16 cellular contexts compared by ENCODE assay signal in the genomic region with DNA sequence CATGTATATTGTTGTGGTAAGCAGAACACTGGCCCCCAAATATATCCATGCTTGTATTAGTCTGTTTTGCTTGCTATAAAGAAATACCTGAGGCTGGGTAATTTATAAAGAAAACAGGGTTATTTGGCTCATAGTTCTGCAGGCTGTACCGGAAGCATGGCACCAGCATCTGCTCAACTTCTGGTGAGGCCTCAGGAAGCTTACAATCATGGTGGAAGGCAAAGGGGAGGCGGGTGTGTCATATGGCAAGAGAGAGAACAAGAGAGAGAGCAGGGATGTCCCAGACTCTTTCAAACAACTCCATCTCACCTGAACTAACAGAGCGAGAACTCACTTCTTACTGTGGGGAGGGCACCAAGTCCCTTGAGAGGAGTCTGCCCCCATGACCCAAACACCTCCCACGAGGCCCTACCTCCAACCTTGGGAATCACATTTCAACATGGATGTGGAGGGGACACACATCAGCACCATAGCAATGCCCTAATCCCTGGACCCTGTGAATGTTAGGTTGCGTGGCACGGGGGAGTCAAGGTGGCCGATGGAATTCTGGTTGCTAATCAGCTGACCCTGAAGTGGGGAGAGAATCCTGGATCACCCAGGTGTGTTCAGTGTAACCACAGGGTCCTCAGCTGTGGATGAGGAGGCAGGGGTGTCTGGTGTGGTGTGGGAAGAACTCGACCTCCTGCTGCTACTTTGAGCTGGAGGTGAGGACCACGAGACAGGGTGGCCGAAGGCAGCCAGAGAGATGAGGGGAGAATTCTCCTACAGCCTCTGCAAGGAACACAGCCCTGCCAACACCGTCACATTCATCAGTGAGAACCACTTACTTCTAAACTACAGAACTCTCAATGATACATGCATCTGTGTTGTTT.
DNase-seq lines count a peak whose midpoint lies in the region; ATAC-seq, FAIRE-seq and TF ChIP-seq lines count a peak whose summit lies in the region.
"Had no signal": no experiment of that assay in that cellular context is flagged by ENCODE, and none has a peak within 500 bp of the region (broad histone marks: within the 10 kb centered on the region; RNA-seq: fewer than 3 reads in every experiment).

No MANE protein-coding gene starts in this region.

- no peak for TF ChIP-seq POLR2A in HepG2 (IDR thresholded peaks at IDR 0.05; ENCODE audit: insufficient read depth in 1 of 2, low read depth in 2 of 2, low read length in 2 of 2)
- no peak for TF ChIP-seq POLR2A in right lobe of liver (IDR thresholded peaks at IDR 0.05)

- no peaks in the 10 kb centered on the region for H3K9me2 ChIP-seq in Karpas-422 (replicated peaks; ENCODE audit: insufficient read depth, low read length)

- no peaks in the 10 kb centered on the region for H3K27me3 Mint-ChIP-seq in activated CD4-positive, alpha-beta T cell treated with anti-CD3 and anti-CD28 coated beads for 36 hours
- H3K27me3 Mint-ChIP-seq in memory B cell = no peaks in the 10 kb centered on the region

- peaks cover 17% of the 10 kb centered on the region for H3K9me3 Mint-ChIP-seq in activated CD4-positive, alpha-beta T cell treated with anti-CD3 and anti-CD28 coated beads for 36 hours (ENCODE audit: low read depth)
- H3K9me3 Mint-ChIP-seq in memory B cell = peaks cover 6% of the 10 kb centered on the region
- peaks cover 4 to 25% of the 10 kb centered on the region in 2 donors for H3K9me3 Mint-ChIP-seq in activated naive CD4-positive, alpha-beta T cell treated with anti-CD3 and anti-CD28 coated beads, Interleukin-2, amount 50 U/mL, for 72 hours

- H3K27me3 ChIP-seq in HepG2 (ENCODE audit: control insufficient read depth in 1 of 2, insufficient read depth in 2 of 2, low read length in 2 of 2) (no peaks in the 10 kb centered on the region), right lobe of liver (no peaks in the 10 kb centered on the region), Karpas-422 (ENCODE audit: low read length) (no peaks in the 10 kb centered on the region; the same call in 1 of the 2 replicates), lower lobe of right lung (ENCODE audit: low read depth) (no peaks in the 10 kb centered on the region)
- H3K27me3 ChIP-seq: BLaER1 had no signal

- no peak for TF ChIP-seq RAD21 in HepG2 (CRISPR knock-in tag; IDR thresholded peaks at IDR 0.05)

- no peak overlapping the region for H3K4me2 ChIP-seq in HepG2 (ENCODE audit: low read depth, low read length)
- no peak overlapping the region for H3K4me2 ChIP-seq in Karpas-422 (ENCODE audit: low read depth, low read length, poor library complexity, severe bottlenecking)
- H3K4me2 ChIP-seq: BLaER1 had no signal

- POLR2A ChIA-PET in activated CD4-positive, alpha-beta T cell treated with anti-CD3 and anti-CD28 coated beads for 36 hours (lab: Charles Lee) = no interaction called here
- POLR2A ChIA-PET in HepG2 (lab: Yijun Ruan, JAX) = no interaction called here

- CTCF ChIA-PET in activated CD4-positive, alpha-beta T cell treated with anti-CD3 and anti-CD28 coated beads for 36 hours (lab: Charles Lee) = interaction anchor here (0.7 to 1.0 kb wide), 2 partner anchors 26 to 244 kb away, joined by 3 read pairs; no protein-coding TSS in a partner anchor
- CTCF ChIA-PET in HepG2 (lab: Yijun Ruan, JAX; ENCODE audit: low intra/inter-chr PET ratio, low total read pairs) = no interaction called here

- H3K36me3 ChIP-seq in HepG2 (replicated peaks in 1 of 2; ENCODE audit: control insufficient read depth in 1 of 2, insufficient read depth in 2 of 2, low read length in 2 of 2) (no peaks in the 10 kb centered on the region), right lobe of liver (no peaks in the 10 kb centered on the region), Karpas-422 (ENCODE audit: insufficient read depth, low read length) (no peaks in the 10 kb centered on the region), lower lobe of right lung (no peaks in the 10 kb centered on the region)
- H3K36me3 ChIP-seq: BLaER1 had no signal

- H3K27ac ChIP-seq in HepG2 (ENCODE audit: extremely low read length, insufficient read depth, low read length) (no peak overlapping the region), right lobe of liver (no peak overlapping the region), Karpas-422 (ENCODE audit: low read length) (no peak overlapping the region), lower lobe of right lung (no peak overlapping the region)
- H3K27ac ChIP-seq: 22Rv1, BLaER1 had no signal

- peaks cover 64% of the 10 kb centered on the region for H3K4me1 ChIP-seq in HepG2 (ENCODE audit: insufficient read depth, low read length)
- peaks cover 0 to 10% (median 0%) of the 10 kb centered on the region in 4 donors for H3K4me1 ChIP-seq in right lobe of liver
- peaks cover 13% of the 10 kb centered on the region for H3K4me1 ChIP-seq in Karpas-422 (ENCODE audit: low read length)
- peaks cover 21% of the 10 kb centered on the region for H3K4me1 ChIP-seq in lower lobe of right lung

- peaks cover 17% of the 10 kb centered on the region for H3K36me3 Mint-ChIP-seq in activated CD4-positive, alpha-beta T cell treated with anti-CD3 and anti-CD28 coated beads for 36 hours (ENCODE audit: low read depth)
- no peaks in the 10 kb centered on the region for H3K36me3 Mint-ChIP-seq in memory B cell
- peaks cover 19 to 41% of the 10 kb centered on the region in 2 donors for H3K36me3 Mint-ChIP-seq in activated naive CD4-positive, alpha-beta T cell treated with anti-CD3 and anti-CD28 coated beads, Interleukin-2, amount 50 U/mL, for 72 hours

- intact Hi-C loops in activated CD4-positive, alpha-beta T cell treated with anti-CD3 and anti-CD28 coated beads for 36 hours (cut with DNase I, micrococcal nuclease) = no loop called here
- intact Hi-C loops in HepG2 (cut with micrococcal nuclease; ENCODE audit: unreplicated experiment) (no loop called here), right lobe of liver (cut with DNase I) (no loop called here), lower lobe of right lung (cut with DNase I) (no loop called here)

- H3K27ac Mint-ChIP-seq in activated CD4-positive, alpha-beta T cell treated with anti-CD3 and anti-CD28 coated beads for 36 hours = peak overlapping the region; percentile 24
- peak overlapping the region; percentile 53 for H3K27ac Mint-ChIP-seq in memory B cell
- H3K27ac Mint-ChIP-seq in activated naive CD4-positive, alpha-beta T cell treated with anti-CD3 and anti-CD28 coated beads, Interleukin-2, amount 50 U/mL, for 72 hours = peak overlapping the region in 1 of 2 donors; percentile 17

- TF ChIP-seq CTCF in HepG2 (CRISPR knock-in tag; IDR thresholded peaks at IDR 0.05) (no peak), right lobe of liver (IDR thresholded peaks at IDR 0.05) (no peak), lower lobe of right lung (IDR thresholded peaks at IDR 0.05) (no peak)

- BruUV-seq in HepG2 (replicated peaks; lab: Mats Ljungman, UMichigan) = no TSS peak

- ATAC-seq in activated CD4-positive, alpha-beta T cell treated with anti-CD3 and anti-CD28 coated beads for 36 hours = no peak
- ATAC-seq in HepG2 (no peak), right lobe of liver (no peak), memory B cell (ENCODE audit: low read depth) (no peak), lower lobe of right lung (no peak)
- ATAC-seq in activated naive CD4-positive, alpha-beta T cell treated with anti-CD3 and anti-CD28 coated beads, Interleukin-2, amount 50 U/mL, for 72 hours = no peak
- ATAC-seq: PC-3 had no signal

- WGBS in HepG2 (ENCODE audit: low lambda C conversion rate) = 97% methylated on average over 10 of the region's 11 CpGs
- 83% methylated on average over 7 of the region's 11 CpGs for WGBS in right lobe of liver (ENCODE audit: insufficient coverage, low coverage, low lambda C conversion rate, missing lambda C conversion rate)

- no peak overlapping the region for H3K4me3 Mint-ChIP-seq in activated CD4-positive, alpha-beta T cell treated with anti-CD3 and anti-CD28 coated beads for 36 hours
- H3K4me3 Mint-ChIP-seq in memory B cell = no peak overlapping the region

- H2AFZ ChIP-seq in HepG2 (ENCODE audit: low read length) (no peak overlapping the region), Karpas-422 (ENCODE audit: low read length) (no peak overlapping the region)

- H4K20me1 ChIP-seq in HepG2 (ENCODE audit: insufficient read depth, low read length) (no peaks in the 10 kb centered on the region), Karpas-422 (ENCODE audit: insufficient read depth, low read depth, low read length) (no peaks in the 10 kb centered on the region)
- H4K20me1 ChIP-seq: BLaER1 had no signal

- DNase-seq in activated CD4-positive, alpha-beta T cell treated with anti-CD3 and anti-CD28 coated beads for 36 hours = no peak
- no peak for DNase-seq in activated CD4-positive, alpha-beta T cell treated with anti-CD3 and anti-CD28 coated beads for 1 hour
- DNase-seq in HepG2 (ENCODE audit: low spot score) (no peak), right lobe of liver (no peak), memory B cell (ENCODE audit: low spot score in 2 of 2) (no peak), Karpas-422 (no peak), lower lobe of right lung (no peak)
- no peak for DNase-seq in activated naive CD4-positive, alpha-beta T cell treated with anti-CD3 and anti-CD28 coated beads, Interleukin-2, amount 50 U/mL, for 72 hours (ENCODE audit: low spot score in 2 of 2)
- DNase-seq: GF-D8, MM.1S, NCI-H1105, NCI-H1694 treated with DMSO at 0.1 percent for 48 hours, NCI-H748 treated with DMSO at 0.1 percent for 48 hours, PC-3 had no signal

- H3K9me3 ChIP-seq in HepG2 (ENCODE audit: low read length) = no peaks in the 10 kb centered on the region
- no peaks in the 10 kb centered on the region for H3K9me3 ChIP-seq in right lobe of liver
- H3K9me3 ChIP-seq in Karpas-422 (ENCODE audit: low read length) = no peaks in the 10 kb centered on the region
- peaks cover 3% of the 10 kb centered on the region for H3K9me3 ChIP-seq in lower lobe of right lung
- H3K9me3 ChIP-seq: BLaER1 had no signal

- H3K9ac ChIP-seq in HepG2 (ENCODE audit: insufficient read depth, low read depth, low read length) = no peak overlapping the region
- H3K9ac ChIP-seq in Karpas-422 (ENCODE audit: low read length) = no peak overlapping the region
- H3K9ac ChIP-seq: BLaER1 had no signal

- FAIRE-seq in HepG2 (lab: Jason Lieb, UNC) = no peak

- H3K79me2 ChIP-seq in HepG2 (ENCODE audit: insufficient read depth, low read length) (no peaks in the 10 kb centered on the region), Karpas-422 (ENCODE audit: low read length) (no peaks in the 10 kb centered on the region)

- TF ChIP-seq EP300 in HepG2 (IDR thresholded peaks at IDR 0.05; ENCODE audit: low read depth in 2 of 2, low read length in 2 of 2) (no peak), HepG2 (CRISPR knock-in tag; IDR thresholded peaks at IDR 0.05; ENCODE audit: borderline replicate concordance) (no peak)

- no peak overlapping the region for H3K4me3 ChIP-seq in HepG2 (replicated peaks in 1 of 3; ENCODE audit: insufficient read depth in 1 of 3, low read depth in 2 of 3, low read length in 3 of 3)
- no peak overlapping the region for H3K4me3 ChIP-seq in right lobe of liver
- H3K4me3 ChIP-seq in Karpas-422 (ENCODE audit: low read length) = no peak overlapping the region
- H3K4me3 ChIP-seq in lower lobe of right lung = no peak overlapping the region
- H3K4me3 ChIP-seq: BLaER1 had no signal

- H3K4me1 Mint-ChIP-seq in activated CD4-positive, alpha-beta T cell treated with anti-CD3 and anti-CD28 coated beads for 36 hours = peaks cover 48% of the 10 kb centered on the region
- peaks cover 22% of the 10 kb centered on the region for H3K4me1 Mint-ChIP-seq in memory B cell

- in situ Hi-C loops in HepG2 (cut with HindIII; ENCODE audit: extremely low pct_ligation_motif_present, low pct_unique_long_range_greater_than_20kb) = no loop called here
